ENCODE assay signal across 8 cellular contexts in the genomic region with DNA sequence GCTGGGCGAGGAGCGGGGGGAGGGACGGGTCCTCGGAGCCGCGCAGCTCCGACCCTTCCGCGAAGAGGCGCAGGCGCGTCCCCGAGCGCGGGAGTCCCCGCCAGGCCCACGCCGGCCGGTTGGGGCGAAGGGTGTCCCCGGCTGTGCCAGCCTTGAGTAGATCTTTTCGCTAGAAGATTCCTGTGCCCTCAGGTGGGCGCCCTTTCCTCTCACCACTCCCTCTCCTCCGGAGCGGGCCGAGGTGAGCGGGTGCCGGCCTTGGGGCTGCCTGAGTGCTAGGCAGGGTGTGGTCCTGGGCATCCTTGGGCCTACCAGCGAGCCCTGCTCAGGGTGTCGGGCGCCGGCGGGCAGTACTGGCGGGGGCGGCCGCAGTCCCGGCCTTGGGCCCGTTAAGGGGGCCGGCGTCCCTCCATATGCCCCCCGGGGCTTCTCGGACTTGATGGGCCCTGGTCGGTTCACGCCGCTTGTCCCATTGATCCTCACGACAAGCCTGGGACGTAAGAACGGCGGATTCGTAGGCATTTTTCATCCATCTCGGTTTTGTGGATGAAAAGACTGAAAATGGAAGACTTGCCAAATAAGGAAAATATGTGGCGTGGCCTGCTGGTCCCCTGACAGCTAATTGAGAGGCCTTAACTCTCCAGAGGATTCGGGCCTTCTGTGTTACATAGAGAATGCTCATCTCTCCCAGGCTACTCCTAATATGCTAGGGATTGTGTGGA. TPM values are rescaled to one million over a fixed set of nuclear protein-coding genes. Genes with fewer than 3 reads are reported as not detected.
DNase-seq lines count a peak whose midpoint lies in the region; ATAC-seq and TF ChIP-seq lines count a peak whose summit lies in the region.

No MANE protein-coding gene starts in this region.

- 0 to 3% methylated on average over 23 to 38 of the region's 53 CpGs for WGBS in upper lobe of left lung, 2 donors

- H3K4me1 ChIP-seq in upper lobe of left lung = peaks cover 18 to 28% (median 23%) of the 10 kb centered on the region in 4 donors

- peak; percentile 66 for DNase-seq in DMS53 treated with DMSO at 0.1 percent for 48 hours (lab: John Stamatoyannopoulos, UW; ENCODE audit: unreplicated experiment)
- DNase-seq in HUDEP-2 (lab: John Stamatoyannopoulos, UW; ENCODE audit: unreplicated experiment in 76 of 76) = peak in 56 of 76 experiments; percentile 4 to 78 (median 40)
- DNase-seq in RPMI8226 = peak; percentile 77
- peak; percentile 69 for DNase-seq in activated naive CD4-positive, alpha-beta T cell treated with Interleukin-2 at 50 U/mL for 16 hours
- peak; percentile 69 for DNase-seq in glomerular visceral epithelial cell (ENCODE audit: extremely low spot score)
- no peak for DNase-seq in omental fat pad (ENCODE audit: low spot score)
- peak; percentile 63 to 94 for DNase-seq in upper lobe of left lung

- H3K27ac ChIP-seq in upper lobe of left lung = peak overlapping the region; percentile 89 to 99 (median 94)

- H3K36me3 ChIP-seq in upper lobe of left lung = peaks cover 0 to 6% (median 0%) of the 10 kb centered on the region in 4 donors

- no peaks in the 10 kb centered on the region for H3K27me3 ChIP-seq in upper lobe of left lung

- no peak for TF ChIP-seq POLR2A in upper lobe of left lung (IDR thresholded peaks at IDR 0.05)

- H3K9me3 ChIP-seq in upper lobe of left lung = no peaks in the 10 kb centered on the region

- ATAC-seq in GM21447 (IDR thresholded peaks at IDR 0.05; ENCODE audit: unreplicated experiment) = peak; percentile 41
- ATAC-seq in omental fat pad (ENCODE audit: low FRiP score) = peak; percentile 87
- peak; percentile 81 to 87 for ATAC-seq in upper lobe of left lung (ENCODE audit: low FRiP score in 2 of 2)

- TF ChIP-seq CTCF in omental fat pad (IDR thresholded peaks at IDR 0.05) (no peak), upper lobe of left lung (IDR thresholded peaks at IDR 0.05) (no peak)

- TF ChIP-seq EP300 in upper lobe of left lung (IDR thresholded peaks at IDR 0.05) = no peak

- H3K4me3 ChIP-seq in upper lobe of left lung = peak overlapping the region; percentile 64 to 97 (median 82)

RNA-seq across cellular contexts. Expression of a gene that starts 0.7 kb away (rescaled TPM):
- 100 to 1,000 TPM in 2 of 4 donors, 10 to 100 TPM in 2; 73.5 to 178 (median 120) TPM for total RNA-seq in omental fat pad
- total RNA-seq in upper lobe of left lung = 10 to 100 TPM; 24.3 to 79.2 (median 67.4) TPM
